ENCODE assay signal across 7 cellular contexts in the genomic region with DNA sequence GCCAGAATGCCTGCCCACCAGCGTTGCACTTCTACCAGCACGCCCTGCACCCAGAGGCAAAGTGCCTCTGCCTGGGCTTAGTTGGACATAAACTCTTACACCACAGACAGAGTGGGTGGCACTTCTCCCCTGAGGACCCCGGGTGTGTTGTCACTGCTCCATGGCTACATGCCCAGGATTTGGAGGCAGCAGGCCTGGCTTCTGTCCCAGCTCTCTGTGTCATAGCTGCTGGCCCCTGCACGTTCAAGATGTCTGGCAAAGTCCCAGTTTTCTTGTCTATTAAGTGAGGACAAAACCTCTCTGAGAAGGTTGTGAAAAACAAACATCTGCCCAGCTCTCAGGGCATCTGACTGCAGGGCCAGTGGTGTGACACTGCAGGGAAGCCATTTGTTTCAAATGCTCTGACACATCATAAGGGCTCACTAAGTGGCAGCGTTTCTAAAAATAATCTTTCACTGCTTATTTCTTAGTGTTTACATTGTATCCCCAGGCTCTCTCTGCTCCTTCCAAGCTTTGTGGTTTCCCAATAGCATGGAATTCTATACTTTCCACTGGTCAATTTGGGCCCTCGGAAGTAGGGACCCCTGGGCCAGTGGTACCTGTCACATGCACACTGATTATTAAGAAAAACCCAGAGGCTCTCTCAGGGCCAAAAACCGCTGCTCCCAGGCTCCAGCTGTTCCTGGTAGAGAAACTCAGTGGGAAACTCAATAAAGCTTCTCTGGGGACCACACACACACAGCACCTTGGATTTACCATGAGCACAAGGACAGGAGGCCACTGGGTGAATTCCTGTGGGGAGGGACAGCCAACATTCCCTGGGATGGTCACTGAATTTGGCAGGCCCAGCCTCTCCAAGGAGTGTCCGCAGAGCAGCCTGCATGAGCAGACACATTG.
DNase-seq lines count a peak whose midpoint lies in the region; ATAC-seq and TF ChIP-seq lines count a peak whose summit lies in the region.

No MANE protein-coding gene starts in this region.

- no peaks in the 10 kb centered on the region for H3K27me3 ChIP-seq in parathyroid adenoma (ENCODE audit: control insufficient read depth, insufficient read depth, low read length)

- H3K4me2 ChIP-seq in parathyroid adenoma (ENCODE audit: low read length): no peak overlapping the region

- DNase-seq in HT1080 (ENCODE audit: low read depth) (peak; percentile 89), SHP77 treated with DMSO at 0.1 percent for 48 hours (lab: John Stamatoyannopoulos, UW) (peak; percentile 87), foreskin fibroblast (peak; percentile 94 to 96)

- H2AFZ ChIP-seq in parathyroid adenoma: peak overlapping the region; percentile 53

- no peak overlapping the region for H3K4me3 ChIP-seq in foreskin fibroblast (ENCODE audit: low read depth in 1 of 2, low read length in 2 of 2)
- H3K4me3 ChIP-seq in parathyroid adenoma (ENCODE audit: low read depth, low read length): no peak overlapping the region

- H3K9me3 ChIP-seq in parathyroid adenoma (ENCODE audit: control insufficient read depth, low read length): no peaks in the 10 kb centered on the region

- H3K36me3 ChIP-seq in parathyroid adenoma (ENCODE audit: control insufficient read depth, insufficient read depth, low read length): no peaks in the 10 kb centered on the region

- no peaks in the 10 kb centered on the region for H3K79me2 ChIP-seq in parathyroid adenoma

- ATAC-seq in HG03469 (IDR thresholded peaks at IDR 0.05; ENCODE audit: unreplicated experiment): no peak
- ATAC-seq in GM21390 (IDR thresholded peaks at IDR 0.05; ENCODE audit: unreplicated experiment): no peak
- ATAC-seq in HG02678 (IDR thresholded peaks at IDR 0.05; ENCODE audit: unreplicated experiment): no peak

- peaks cover 7% of the 10 kb centered on the region for H3K4me1 ChIP-seq in parathyroid adenoma

- peak overlapping the region; percentile 29 for H3K27ac ChIP-seq in parathyroid adenoma

- no peak overlapping the region for H3K9ac ChIP-seq in parathyroid adenoma

- TF ChIP-seq CTCF in foreskin fibroblast (IDR thresholded peaks at IDR 0.05; ENCODE audit: low read depth, low read length) (no peak), parathyroid adenoma (IDR thresholded peaks at IDR 0.05) (no peak)
